In genomic region chr12:77751939-77752338, GRCh38 we compare ENCODE assay signal across 14 cellular contexts.
DNase-seq lines count a peak whose midpoint lies in the region; TF ChIP-seq lines count a peak whose summit lies in the region.
"Had no signal": no experiment of that assay in that cellular context is flagged by ENCODE, and none has a peak within 500 bp of the region (broad histone marks: within the 10 kb centered on the region; RNA-seq: fewer than 3 reads in every experiment).

No MANE protein-coding gene starts in this region.

- TF ChIP-seq POLR2A in lower leg skin (IDR thresholded peaks at IDR 0.05) = no peak

- 18 to 61% methylated on average over 2 of the region's 2 CpGs for WGBS in lower leg skin, 2 donors

- H3K4me3 ChIP-seq in LNCaP clone FGC (ENCODE audit: low read depth, low read length) (no peak overlapping the region), skeletal muscle cell (ENCODE audit: low read depth, low read length) (no peak overlapping the region), Caco-2 (ENCODE audit: low read depth, low read length) (no peak overlapping the region), lower leg skin (ENCODE audit: low read depth, poor library complexity, severe bottlenecking) (no peak overlapping the region)
- H3K4me3 ChIP-seq: lung, spleen had no signal

- H3K36me3 Mint-ChIP-seq in Caco-2 (ENCODE audit: insufficient read depth, unreplicated experiment) = no peaks in the 10 kb centered on the region
- H3K36me3 Mint-ChIP-seq: CD4-positive, CD25-positive, alpha-beta regulatory T cell had no signal

- H3K36me3 ChIP-seq in Caco-2 (ENCODE audit: control insufficient read depth, insufficient read depth, low read length) = no peaks in the 10 kb centered on the region
- H3K36me3 ChIP-seq: spleen had no signal

- POLR2A ChIA-PET in Caco-2 (lab: Charles Lee) = no interaction called here

- H3K27me3 ChIP-seq in Caco-2 (replicated peaks; ENCODE audit: control insufficient read depth, insufficient read depth, low read length) = no peaks in the 10 kb centered on the region
- H3K27me3 ChIP-seq: spleen had no signal

- H3K4me1 Mint-ChIP-seq in Caco-2 (ENCODE audit: low read depth, unreplicated experiment) = no peaks in the 10 kb centered on the region
- H3K4me1 Mint-ChIP-seq: CD4-positive, CD25-positive, alpha-beta regulatory T cell had no signal

- TF ChIP-seq CTCF in LNCaP clone FGC (IDR thresholded peaks at IDR 0.05; ENCODE audit: control insufficient read depth, extremely low read depth, insufficient read depth) = no peak
- TF ChIP-seq CTCF in Caco-2 (IDR thresholded peaks at IDR 0.05; ENCODE audit: insufficient read depth in 1 of 2, low read depth in 1 of 2, low read length in 1 of 2, severe bottlenecking in 1 of 2, unreplicated experiment in 1 of 2) = no peak
- TF ChIP-seq CTCF in lower leg skin (IDR thresholded peaks at IDR 0.05) = no peak

- H3K4me3 Mint-ChIP-seq in Caco-2 (ENCODE audit: unreplicated experiment) = no peak overlapping the region
- H3K4me3 Mint-ChIP-seq: CD4-positive, CD25-positive, alpha-beta regulatory T cell; T-helper 2 cell treated with Interferon-gamma antibody and Interleukin-4, amounts not matched to agents 5 μg/mL and 100 μg/mL, for 36 hours had no signal

- H3K9me3 Mint-ChIP-seq in Caco-2 (ENCODE audit: unreplicated experiment) = no peaks in the 10 kb centered on the region

- peaks cover 3% of the 10 kb centered on the region for H3K27me3 Mint-ChIP-seq in Caco-2 (ENCODE audit: insufficient read depth, unreplicated experiment)
- H3K27me3 Mint-ChIP-seq: CD4-positive, CD25-positive, alpha-beta regulatory T cell had no signal

- H3K4me1 ChIP-seq in Caco-2 = no peaks in the 10 kb centered on the region
- H3K4me1 ChIP-seq: spleen had no signal

- no peak overlapping the region for H3K27ac Mint-ChIP-seq in Caco-2 (ENCODE audit: unreplicated experiment)
- H3K27ac Mint-ChIP-seq: CD4-positive, CD25-positive, alpha-beta regulatory T cell; T-helper 2 cell treated with Interferon-gamma antibody and Interleukin-4, amounts not matched to agents 5 μg/mL and 100 μg/mL, for 36 hours had no signal

- H3K9me3 ChIP-seq in Caco-2 = no peaks in the 10 kb centered on the region
- H3K9me3 ChIP-seq: spleen had no signal

- intact Hi-C loops in Caco-2 (cut with micrococcal nuclease; ENCODE audit: unreplicated experiment) = no loop called here
- intact Hi-C loops in lower leg skin (cut with DNase I; ENCODE audit: low total_unique reads) = no loop called here

- DNase-seq in LNCaP clone FGC (ENCODE audit: low read depth) (peak; percentile 88), NCI-H69 (lab: John Stamatoyannopoulos, UW) (peak; percentile 70), dedifferentiated amniotic fluid mesenchymal stem cell (ENCODE audit: extremely low spot score) (peak; percentile 22), skeletal muscle cell (ENCODE audit: low read depth) (peak; percentile 23), NCI-H510A treated with DMSO at 0.1 percent for 48 hours (lab: John Stamatoyannopoulos, UW) (no peak), Caco-2 (no peak), lower leg skin (ENCODE audit: low spot score in 2 of 2) (no peak)
- DNase-seq: activated CD4-positive, alpha-beta T cell treated with anti-CD3 and anti-CD28 coated beads, Interleukin-2, amount 50 U/mL, for 4 hours; activated effector memory CD4-positive, alpha-beta T cell treated with Interleukin-2 at 50 U/mL for 16 hours; CD4-positive, CD25-positive, alpha-beta regulatory T cell; spleen; substantia nigra had no signal

- BruUV-seq in Caco-2 (replicated peaks; lab: Mats Ljungman, UMichigan) = no TSS peak

- CTCF ChIA-PET in Caco-2 (lab: Charles Lee) = no interaction called here

Comparison
In these comparisons a context has a peak if more than half of its experiments do, and no peak if none do; other contexts are left out.
1. DNase-seq: peak in LNCaP clone FGC (single experiment), NCI-H69 (single experiment), dedifferentiated amniotic fluid mesenchymal stem cell (single experiment) and skeletal muscle cell (single experiment); none in NCI-H510A treated with DMSO at 0.1 percent for 48 hours (single experiment), Caco-2 (0 of 2) and lower leg skin (0 of 2).